In the genomic region with DNA sequence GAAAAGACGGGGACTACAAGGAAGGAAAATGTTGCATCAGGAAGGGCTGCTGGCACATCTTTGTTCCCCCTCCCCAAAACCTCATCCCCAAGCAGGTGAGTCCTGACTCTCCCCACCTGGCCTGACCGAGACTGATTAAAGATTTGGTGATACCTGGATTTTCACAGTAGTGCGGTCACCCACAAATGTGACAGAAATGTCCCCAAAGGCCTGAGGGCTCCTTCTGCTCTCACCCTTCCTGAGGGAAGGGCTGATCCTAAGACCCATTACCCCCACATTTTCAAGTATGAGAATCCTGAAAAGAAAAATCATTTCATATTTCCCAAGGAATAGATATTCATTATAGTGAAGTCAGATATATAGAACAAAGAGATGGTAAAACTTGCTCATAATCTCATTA, we compare ENCODE assay signal across 25 cellular contexts. TPM values are rescaled to one million over a fixed set of nuclear protein-coding genes. Genes with fewer than 3 reads are reported as not detected.
"Had no signal": no experiment of that assay in that cellular context is flagged by ENCODE, and none has a peak within 500 bp of the region (broad histone marks: within the 10 kb centered on the region; RNA-seq: fewer than 3 reads in every experiment).

No MANE protein-coding gene starts in this region.

- ATAC-seq: esophagus mucosa; gastrocnemius medialis; heart right ventricle; left lobe of liver; naive thymus-derived CD4-positive, alpha-beta T cell had no signal

- H3K9ac ChIP-seq: neural progenitor cell had no signal

- H3K4me1 ChIP-seq: colonic mucosa, gastrocnemius medialis, right atrium auricular region, suprapubic skin, thyroid gland had no signal

- H3K27me3 ChIP-seq: colonic mucosa, ovary, right atrium auricular region had no signal

- H3K27ac ChIP-seq: colonic mucosa, gastrocnemius medialis, heart right ventricle, neural progenitor cell, ovary, right atrium auricular region, sigmoid colon, skin epidermis, suprapubic skin, thyroid gland had no signal

- DNase-seq: colonic mucosa; dermis blood vessel endothelial cell; gastrocnemius medialis; heart right ventricle; hypothalamus; islet precursor cell; mammary epithelial cell; naive thymus-derived CD4-positive, alpha-beta T cell; nucleus accumbens; ovary; sigmoid colon; stimulated activated CD4-positive, alpha-beta T cell treated with anti-CD3 and anti-CD28 coated beads, Interleukin-2, amount 100 ng/mL, for 24 hours; stimulated activated naive CD4-positive, alpha-beta T cell treated with Interleukin-2 at 50 U/mL for 16 hours; thyroid gland had no signal

- H3K36me3 ChIP-seq: colonic mucosa, gastrocnemius medialis, heart right ventricle, neural progenitor cell, ovary, right atrium auricular region, sigmoid colon, suprapubic skin, thyroid gland had no signal

- H3K4me3 ChIP-seq: colonic mucosa, gastrocnemius medialis, heart right ventricle, neural progenitor cell, ovary, right atrium auricular region, sigmoid colon, skin epidermis, suprapubic skin, thyroid gland had no signal

- H3K36me3 Mint-ChIP-seq: naive thymus-derived CD4-positive, alpha-beta T cell; neural progenitor cell; type B pancreatic cell had no signal

- H3K9me3 ChIP-seq: colonic mucosa, gastrocnemius medialis, heart right ventricle, ovary, right atrium auricular region, sigmoid colon, suprapubic skin, thyroid gland had no signal

- H3K4me2 ChIP-seq: neural progenitor cell had no signal

- H3K4me3 Mint-ChIP-seq: neural progenitor cell, type B pancreatic cell had no signal

- H3K27ac Mint-ChIP-seq: naive thymus-derived CD4-positive, alpha-beta T cell; neural progenitor cell; type B pancreatic cell had no signal

- H3K9me3 Mint-ChIP-seq: naive thymus-derived CD4-positive, alpha-beta T cell; type B pancreatic cell had no signal

- H2AFZ ChIP-seq: neural progenitor cell had no signal

RNA-seq across cellular contexts. Expression of gene TBC1D3B, which starts 28.8 kb away (rescaled TPM):
- total RNA-seq: mononuclear cell, right atrium auricular region had no signal
- polyA plus RNA-seq: naive thymus-derived CD4-positive, alpha-beta T cell had no signal

RNA-seq across cellular contexts. Expression of gene CCL4, which starts 44.0 kb away (rescaled TPM):
- total RNA-seq: dermis blood vessel endothelial cell, esophagus mucosa, fibroblast of villous mesenchyme, mammary epithelial cell had no signal
- polyA plus RNA-seq: mammary epithelial cell had no signal

RNA-seq across cellular contexts. Expression of gene CCL3L1, which starts 49.0 kb away (rescaled TPM):
- total RNA-seq: colonic mucosa, dermis blood vessel endothelial cell, esophagus mucosa, fibroblast of villous mesenchyme, gastrocnemius medialis, lower leg skin, mammary epithelial cell, posterior vena cava, right atrium auricular region, suprapubic skin, thyroid gland had no signal
- polyA plus RNA-seq: mammary epithelial cell; naive thymus-derived CD4-positive, alpha-beta T cell had no signal

RNA-seq across cellular contexts. Expression of gene CCL3, which starts 57.7 kb away (rescaled TPM):
- total RNA-seq: dermis blood vessel endothelial cell, esophagus mucosa, fibroblast of villous mesenchyme, mammary epithelial cell had no signal
- polyA plus RNA-seq: mammary epithelial cell; naive thymus-derived CD4-positive, alpha-beta T cell had no signal
